In genomic region chr17:79926002-79926307, GRCh38 we compare ENCODE assay signal across 17 cellular contexts.
DNase-seq lines count a peak whose midpoint lies in the region; ATAC-seq and TF ChIP-seq lines count a peak whose summit lies in the region.
"Had no signal": no experiment of that assay in that cellular context is flagged by ENCODE, and none has a peak within 500 bp of the region (broad histone marks: within the 10 kb centered on the region; RNA-seq: fewer than 3 reads in every experiment).

No MANE protein-coding gene starts in this region.

- H3K36me3 ChIP-seq in BLaER1 (no peaks in the 10 kb centered on the region), osteoblast (ENCODE audit: insufficient read depth, low read length) (no peaks in the 10 kb centered on the region)

- peaks cover 16% of the 10 kb centered on the region for H3K27me3 Mint-ChIP-seq in activated T-helper 1 cell treated with anti-CD3 and anti-CD28 coated beads, Interleukin-12 subunit alpha, Interleukin-12 subunit beta, Interleukin-2, Interleukin-4 antibody, amounts not matched to agents 30 ng/mL and 10 ng/mL and 1 ng/mL, durations not matched to agents 14 hours and 24 hours and 36 hours (ENCODE audit: insufficient read depth)

- H3K4me2 ChIP-seq in BLaER1 (peak overlapping the region; percentile 55; the same call in 1 of the 2 replicates), osteoblast (ENCODE audit: insufficient read depth, low read length) (no peak overlapping the region)

- H3K9ac ChIP-seq in BLaER1: no peak overlapping the region

- no peaks in the 10 kb centered on the region for H3K79me2 ChIP-seq in osteoblast (ENCODE audit: insufficient read depth, low read length)

- H3K9me3 ChIP-seq in BLaER1 (no peaks in the 10 kb centered on the region), osteoblast (ENCODE audit: low read depth, low read length) (no peaks in the 10 kb centered on the region)
- H3K9me3 ChIP-seq: A549 had no signal

- H2AFZ ChIP-seq in osteoblast (ENCODE audit: low read length): no peak overlapping the region

- H4K20me1 ChIP-seq in BLaER1: no peaks in the 10 kb centered on the region; the same call in 1 of the 2 replicates
- no peaks in the 10 kb centered on the region for H4K20me1 ChIP-seq in osteoblast (ENCODE audit: insufficient read depth, low read length)

- no peaks in the 10 kb centered on the region for H3K36me3 Mint-ChIP-seq in activated T-helper 1 cell treated with anti-CD3 and anti-CD28 coated beads, Interleukin-12 subunit alpha, Interleukin-12 subunit beta, Interleukin-2, Interleukin-4 antibody, amounts not matched to agents 30 ng/mL and 10 ng/mL and 1 ng/mL, durations not matched to agents 14 hours and 24 hours and 36 hours (ENCODE audit: low read depth)
- H3K36me3 Mint-ChIP-seq: CD4-positive, CD25-positive, alpha-beta regulatory T cell had no signal

- H3K4me1 Mint-ChIP-seq in activated T-helper 1 cell treated with anti-CD3 and anti-CD28 coated beads, Interleukin-12 subunit alpha, Interleukin-12 subunit beta, Interleukin-2, Interleukin-4 antibody, amounts not matched to agents 30 ng/mL and 10 ng/mL and 1 ng/mL, durations not matched to agents 14 hours and 24 hours and 36 hours (ENCODE audit: low read depth): no peaks in the 10 kb centered on the region

- H3K4me3 ChIP-seq in BLaER1 (no peak overlapping the region), osteoblast (ENCODE audit: insufficient read depth, low read length) (no peak overlapping the region)
- H3K4me3 ChIP-seq: A549, K562 had no signal

- peak in 71 of 76 experiments; percentile 25 to 87 (median 62) for DNase-seq in HUDEP-2 (lab: John Stamatoyannopoulos, UW; ENCODE audit: unreplicated experiment in 76 of 76)
- DNase-seq in osteoblast (ENCODE audit: insufficient read length, low spot score, missing footprints): peak; percentile 83
- no peak for DNase-seq in activated T-helper 1 cell treated with anti-CD3 and anti-CD28 coated beads, Interleukin-12 subunit alpha, Interleukin-12 subunit beta, Interleukin-2, Interleukin-4 antibody, amounts not matched to agents 30 ng/mL and 10 ng/mL and 1 ng/mL, durations not matched to agents 14 hours and 24 hours and 36 hours (ENCODE audit: low spot score)
- no peak for DNase-seq in mucosa of gallbladder (ENCODE audit: low spot score)
- DNase-seq in NCI-H226: no peak
- DNase-seq: DMS79, GOT3, NCI-H1092 treated with DMSO at 0.1 percent for 48 hours, NCI-H1694, NCI-H774, Right ventricle myocardium superior had no signal

- no peak for ATAC-seq in GM18861 (IDR thresholded peaks at IDR 0.05; ENCODE audit: unreplicated experiment)
- ATAC-seq: K562 had no signal

- H3K4me1 ChIP-seq in BLaER1 (peaks cover 54% of the 10 kb centered on the region), osteoblast (ENCODE audit: insufficient read depth, low read length) (no peaks in the 10 kb centered on the region)

- H3K27ac Mint-ChIP-seq in activated T-helper 1 cell treated with anti-CD3 and anti-CD28 coated beads, Interleukin-12 subunit alpha, Interleukin-12 subunit beta, Interleukin-2, Interleukin-4 antibody, amounts not matched to agents 30 ng/mL and 10 ng/mL and 1 ng/mL, durations not matched to agents 14 hours and 24 hours and 36 hours: no peak overlapping the region

- intact Hi-C loops in activated T-helper 1 cell treated with anti-CD3 and anti-CD28 coated beads, Interleukin-12 subunit alpha, Interleukin-12 subunit beta, Interleukin-2, Interleukin-4 antibody, amounts not matched to agents 30 ng/mL and 10 ng/mL and 1 ng/mL, durations not matched to agents 14 hours and 24 hours and 36 hours (cut with micrococcal nuclease): loop anchor here (10.0 kb wide), 1 partner anchor 81 kb away; no protein-coding TSS in a partner anchor

- H3K27me3 ChIP-seq in BLaER1: peaks cover 45% of the 10 kb centered on the region
- H3K27me3 ChIP-seq in osteoblast (ENCODE audit: insufficient read depth, low read length): peaks cover 27% of the 10 kb centered on the region

- H3K27ac ChIP-seq in BLaER1 (no peak overlapping the region), cingulate gyrus (ENCODE audit: low read depth, low read length) (peak overlapping the region; percentile 47), osteoblast (ENCODE audit: low read depth, low read length) (no peak overlapping the region)

- no peaks in the 10 kb centered on the region for H3K9me3 Mint-ChIP-seq in activated T-helper 1 cell treated with anti-CD3 and anti-CD28 coated beads, Interleukin-12 subunit alpha, Interleukin-12 subunit beta, Interleukin-2, Interleukin-4 antibody, amounts not matched to agents 30 ng/mL and 10 ng/mL and 1 ng/mL, durations not matched to agents 14 hours and 24 hours and 36 hours
- H3K9me3 Mint-ChIP-seq: CD4-positive, CD25-positive, alpha-beta regulatory T cell had no signal

- H3K4me3 Mint-ChIP-seq in activated T-helper 1 cell treated with anti-CD3 and anti-CD28 coated beads, Interleukin-12 subunit alpha, Interleukin-12 subunit beta, Interleukin-2, Interleukin-4 antibody, amounts not matched to agents 30 ng/mL and 10 ng/mL and 1 ng/mL, durations not matched to agents 14 hours and 24 hours and 36 hours: no peak overlapping the region
- H3K4me3 Mint-ChIP-seq: CD4-positive, CD25-positive, alpha-beta regulatory T cell had no signal

- TF ChIP-seq CTCF in osteoblast (IDR thresholded peaks at IDR 0.05; ENCODE audit: extremely low read depth, low read depth, low read length): no peak

Comparison
In these comparisons a context has a peak if more than half of its experiments do, and no peak if none do; other contexts are left out.
1. DNase-seq: peak in HUDEP-2 (71 of 76) and osteoblast (single experiment); none in activated T-helper 1 cell treated with anti-CD3 and anti-CD28 coated beads, Interleukin-12 subunit alpha, Interleukin-12 subunit beta, Interleukin-2, Interleukin-4 antibody, amounts not matched to agents 30 ng/mL and 10 ng/mL and 1 ng/mL, durations not matched to agents 14 hours and 24 hours and 36 hours (single experiment), mucosa of gallbladder (single experiment) and NCI-H226 (single experiment).